ENCODE assay signal across 19 cellular contexts in the genomic region with DNA sequence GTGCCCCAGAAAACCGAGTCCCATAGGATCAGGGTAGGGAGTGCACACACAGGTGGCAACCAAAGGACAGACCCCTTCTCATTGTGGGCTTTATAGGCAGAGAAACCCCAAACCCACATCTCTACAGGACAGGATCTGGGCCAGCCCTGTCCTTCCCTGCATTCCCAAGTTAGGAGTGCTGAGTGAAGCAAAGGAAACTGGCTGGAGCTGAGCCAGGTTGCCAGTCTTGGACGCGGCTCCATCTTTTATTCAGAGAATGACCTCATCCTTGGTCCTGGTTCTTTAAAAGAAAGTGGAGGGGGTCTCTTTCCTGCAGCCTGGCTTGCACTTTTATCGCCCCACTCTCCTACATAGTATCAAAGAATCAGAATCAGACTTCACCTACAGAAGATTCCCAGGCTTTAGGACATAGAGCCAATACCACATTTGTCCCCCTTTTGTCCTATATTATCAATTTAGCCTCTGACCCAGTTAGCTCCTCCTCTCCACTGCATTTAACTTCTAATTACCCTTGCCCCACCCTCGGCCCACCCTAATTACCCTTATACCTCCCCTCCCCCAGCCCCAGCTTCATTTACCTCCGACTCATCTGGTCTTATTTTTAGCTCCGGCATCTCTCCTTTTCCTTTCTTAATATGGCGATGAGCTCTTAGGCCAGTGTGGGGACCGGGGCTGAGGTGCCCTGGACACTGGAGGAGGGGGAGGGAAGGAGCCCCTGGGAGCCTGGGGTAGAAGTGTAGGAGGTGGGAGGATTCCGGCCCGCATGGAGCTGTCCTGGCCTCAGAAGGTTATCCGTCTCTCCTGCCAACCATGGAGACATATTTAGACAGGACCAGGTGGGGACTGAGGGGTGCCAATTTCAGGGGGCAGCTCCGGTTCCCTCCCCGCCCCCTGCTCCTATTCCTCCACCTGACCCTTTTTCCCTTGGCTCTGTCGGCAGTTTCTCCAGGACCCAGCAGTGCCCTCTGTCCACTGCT. TPM values are rescaled to one million over a fixed set of nuclear protein-coding genes. Genes with fewer than 3 reads are reported as not detected.
DNase-seq lines count a peak whose midpoint lies in the region; ATAC-seq, FAIRE-seq and TF ChIP-seq lines count a peak whose summit lies in the region.
"Had no signal": no experiment of that assay in that cellular context is flagged by ENCODE, and none has a peak within 500 bp of the region (broad histone marks: within the 10 kb centered on the region; RNA-seq: fewer than 3 reads in every experiment).

A gene (plus strand): TSS at position 927 of the 977 bp plus-strand sequence. CDS start 177 bp downstream, outside the sequence.

- no peaks in the 10 kb centered on the region for H3K79me2 ChIP-seq in GM23338 (replicated peaks; ENCODE audit: insufficient read depth)

- no peak for DNase-seq in GM23338 (ENCODE audit: low spot score)
- DNase-seq in cerebellar cortex (ENCODE audit: low spot score): peak; percentile 73
- DNase-seq in right atrium auricular region (ENCODE audit: low spot score): no peak
- no peak for DNase-seq in GM12891 (ENCODE audit: insufficient read length, low spot score)
- no peak for DNase-seq in activated CD8-positive, alpha-beta memory T cell treated with anti-CD3 and anti-CD28 coated beads for 24 hours
- DNase-seq: activated CD4-positive, alpha-beta T cell treated with anti-CD3 and anti-CD28 coated beads, Interleukin-2, amount 50 U/mL, for 4 hours; activated naive CD4-positive, alpha-beta T cell treated with Interleukin-2 at 50 U/mL for 16 hours; CD4-positive, alpha-beta T cell; lower lobe of right lung; NCI-H187 treated with DMSO at 0.1 percent for 48 hours; stimulated activated CD4-positive, alpha-beta T cell treated with anti-CD3 and anti-CD28 coated beads, Interleukin-4, amount 100 ng/mL, for 24 hours; T-cell had no signal

- no peaks in the 10 kb centered on the region for H3K27me3 Mint-ChIP-seq in GM23338 (ENCODE audit: insufficient read depth, low read depth, poor library complexity)
- H3K27me3 Mint-ChIP-seq: stimulated activated naive CD8-positive, alpha-beta T cell treated with anti-CD3 and anti-CD28 coated beads, Interleukin-15, Interleukin-2, amounts not matched to agents 100 ng/mL and 50 ng/mL, for 24 hours had no signal

- H3K4me1 ChIP-seq in GM23338 (ENCODE audit: insufficient read depth): peaks cover 34% of the 10 kb centered on the region
- H3K4me1 ChIP-seq in right atrium auricular region: peaks cover 0 to 25% of the 10 kb centered on the region in 2 donors
- peaks cover 39% of the 10 kb centered on the region for H3K4me1 ChIP-seq in stomach smooth muscle (ENCODE audit: control insufficient read depth, insufficient read depth, low read length)

- H3K4me2 ChIP-seq in GM23338: no peak within 1 kb of the TSS

- no peaks in the 10 kb centered on the region for H3K9me3 Mint-ChIP-seq in GM23338
- H3K9me3 Mint-ChIP-seq: CD4-positive, alpha-beta T cell; IgD-negative memory B cell; stimulated activated naive CD8-positive, alpha-beta T cell treated with anti-CD3 and anti-CD28 coated beads, Interleukin-15, Interleukin-2, amounts not matched to agents 100 ng/mL and 50 ng/mL, for 24 hours; T-cell had no signal

- peaks cover 9% of the 10 kb centered on the region for H3K9me2 ChIP-seq in GM23338 (ENCODE audit: insufficient read depth)

- peak within 1 kb of the TSS; percentile 2 to 13 for H3K9ac ChIP-seq in stomach smooth muscle (ENCODE audit: low read length in 2 of 2)

- no peak within 1 kb of the TSS; the same call in 1 of the 2 replicates for H3K27ac Mint-ChIP-seq in GM23338
- H3K27ac Mint-ChIP-seq: CD4-positive, alpha-beta T cell; IgD-negative memory B cell; stimulated activated naive CD8-positive, alpha-beta T cell treated with anti-CD3 and anti-CD28 coated beads, Interleukin-15, Interleukin-2, amounts not matched to agents 100 ng/mL and 50 ng/mL, for 24 hours; T-cell had no signal

- H3K27me3 ChIP-seq in GM23338 (ENCODE audit: insufficient read depth) (no peaks in the 10 kb centered on the region), right atrium auricular region (no peaks in the 10 kb centered on the region), stomach smooth muscle (ENCODE audit: control insufficient read depth in 1 of 2, insufficient read depth in 2 of 2, low read length in 2 of 2) (no peaks in the 10 kb centered on the region)

- peaks cover 13% of the 10 kb centered on the region for H3K4me1 Mint-ChIP-seq in GM23338
- H3K4me1 Mint-ChIP-seq: IgD-negative memory B cell, T-cell had no signal

- no peak for FAIRE-seq in GM12891 (lab: Jason Lieb, UNC)
- FAIRE-seq: colon had no signal

- H3K9me3 ChIP-seq in right atrium auricular region (no peaks in the 10 kb centered on the region), stomach smooth muscle (ENCODE audit: control insufficient read depth in 2 of 2, low read length in 2 of 2) (no peaks in the 10 kb centered on the region)
- H3K9me3 ChIP-seq: HAP-1, lower lobe of right lung had no signal

- H3K4me3 Mint-ChIP-seq in GM23338: no peak within 1 kb of the TSS
- H3K4me3 Mint-ChIP-seq: CD4-positive, alpha-beta T cell; IgD-negative memory B cell; stimulated activated naive CD8-positive, alpha-beta T cell treated with anti-CD3 and anti-CD28 coated beads, Interleukin-15, Interleukin-2, amounts not matched to agents 100 ng/mL and 50 ng/mL, for 24 hours; T-cell had no signal

- H3K36me3 ChIP-seq in GM23338 (ENCODE audit: insufficient read depth): no peaks in the 10 kb centered on the region
- H3K36me3 ChIP-seq in right atrium auricular region: no peaks in the 10 kb centered on the region
- no peaks in the 10 kb centered on the region for H3K36me3 ChIP-seq in stomach smooth muscle (ENCODE audit: control insufficient read depth in 2 of 2, insufficient read depth in 2 of 2, low read length in 2 of 2)
- H3K36me3 ChIP-seq: HAP-1, lower lobe of right lung had no signal

- no peak within 1 kb of the TSS for H3K27ac ChIP-seq in GM23338 (ENCODE audit: low read depth)
- H3K27ac ChIP-seq in right atrium auricular region: peak within 1 kb of the TSS in 1 of 2 donors; percentile 73
- H3K27ac ChIP-seq in stomach smooth muscle (ENCODE audit: low read length): no peak within 1 kb of the TSS
- H3K27ac ChIP-seq: lower lobe of right lung had no signal

- H3K4me3 ChIP-seq in GM23338 (no peak within 1 kb of the TSS), right atrium auricular region (peak within 1 kb of the TSS in 1 of 2 donors; percentile 22), stomach smooth muscle (ENCODE audit: low read length in 2 of 2) (peak within 1 kb of the TSS; percentile 18 to 44)
- H3K4me3 ChIP-seq: HAP-1, lower lobe of right lung had no signal

- H3F3A ChIP-seq in GM23338 (replicated peaks; ENCODE audit: low read depth): 0 out of 2 replicates have a peak, but pooled peaks cover 9% of the 10 kb centered on the region

- ATAC-seq in GM23338 (no peak), GM19467 (IDR thresholded peaks at IDR 0.05; ENCODE audit: unreplicated experiment) (no peak), GM21360 (IDR thresholded peaks at IDR 0.05; ENCODE audit: unreplicated experiment) (no peak)
- ATAC-seq: lower lobe of right lung, T-cell had no signal

- no peaks in the 10 kb centered on the region for H4K20me1 ChIP-seq in GM23338 (replicated peaks; ENCODE audit: insufficient read depth)

- no peak for TF ChIP-seq POLR2A in GM12891 (IDR thresholded peaks at IDR 0.05; ENCODE audit: low read depth, low read length)

- peak within 1 kb of the TSS; percentile 86 for H2AFZ ChIP-seq in GM23338

- no peaks in the 10 kb centered on the region; the same call in 2 of the 3 replicates for H3K36me3 Mint-ChIP-seq in GM23338 (ENCODE audit: low read depth)
- H3K36me3 Mint-ChIP-seq: IgD-negative memory B cell, T-cell had no signal

- TF ChIP-seq CTCF in GM23338 (conservative IDR thresholded peaks at IDR 0.05; ENCODE audit: low read depth in 2 of 2) (no peak), right atrium auricular region (IDR thresholded peaks at IDR 0.05) (no peak)

TF ChIP-seq in GM23338, 12 proteins besides CTCF, POLR2A, EP300 and RAD21 (continues in another document):
- TF ChIP-seq ZNF331 (CRISPR knock-in tag; IDR thresholded peaks at IDR 0.05; ENCODE audit: low read depth) (no peak), EZH2phosphoT487 (IDR thresholded peaks at IDR 0.05; ENCODE audit: unreplicated experiment) (no peak), POLR2AphosphoS5 (IDR thresholded peaks at IDR 0.05; ENCODE audit: low read depth) (no peak)

TF ChIP-seq in GM12891, 5 proteins besides CTCF, POLR2A, EP300 and RAD21:
- no peak for TF ChIP-seq POLR2AphosphoS5 (IDR thresholded peaks at IDR 0.05; ENCODE audit: low read depth, low read length)
- no peak for TF ChIP-seq SPI1 (IDR thresholded peaks at IDR 0.05; ENCODE audit: low read depth, low read length)
- no peak for TF ChIP-seq TAF1 (IDR thresholded peaks at IDR 0.05; ENCODE audit: low read depth, low read length)
- no peak for TF ChIP-seq PAX5 (IDR thresholded peaks at IDR 0.05; ENCODE audit: insufficient read depth, low read length, severe bottlenecking)
- TF ChIP-seq POU2F2 (IDR thresholded peaks at IDR 0.05; ENCODE audit: low read depth, low read length): no peak

RNA-seq across cellular contexts. Expression of the gene that starts here (rescaled TPM):
- total RNA-seq in GM23338 (2014; rRNA removed; shearing (Covaris generic)): 1.2 and 2.8 TPM in 2 replicates
- 1.0 and 1.1 TPM in 2 replicates for polyA plus RNA-seq in GM23338 (2016; fragmentation: Nextera tagmentation; extraction: Ambion mirVana)
- 10 to 100 TPM; 10.1 to 32.3 TPM for total RNA-seq in right atrium auricular region
- 0.55 TPM for polyA plus RNA-seq in GM12891 (2012; ENCODE audit: low read depth, missing spikeins)
- total RNA-seq: CD4-positive, alpha-beta T cell; T-cell had no signal
- polyA plus RNA-seq: IgD-negative memory B cell had no signal
